8 cellular contexts compared by ENCODE assay signal in the genomic region with DNA sequence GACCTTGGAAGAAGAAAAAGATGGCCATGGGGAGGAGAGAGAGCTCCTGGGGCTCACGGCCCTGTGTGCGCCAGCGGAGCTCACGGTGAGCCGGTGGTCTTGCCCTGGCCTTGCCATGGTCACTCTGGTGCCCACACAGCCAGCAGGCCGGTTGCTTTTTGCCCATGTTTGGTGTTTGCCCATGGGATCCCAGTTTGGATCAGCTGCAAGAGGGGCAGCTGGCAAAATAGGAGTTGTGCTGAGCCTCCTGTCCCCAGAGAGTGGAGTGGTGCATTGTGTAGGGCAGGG. TPM values are rescaled to one million over a fixed set of nuclear protein-coding genes. Genes with fewer than 3 reads are reported as not detected.
DNase-seq lines count a peak whose midpoint lies in the region; ATAC-seq and TF ChIP-seq lines count a peak whose summit lies in the region.

No MANE protein-coding gene starts in this region.

- no peak for TF ChIP-seq EP300 in sigmoid colon (IDR thresholded peaks at IDR 0.05)

- no peaks in the 10 kb centered on the region for H4K20me1 ChIP-seq in H9 (ENCODE audit: control insufficient read depth, insufficient read depth, insufficient read length)

- no peak overlapping the region for H3K27ac ChIP-seq in H9 (ENCODE audit: insufficient read length, low read depth, low read length)
- no peak overlapping the region for H3K27ac ChIP-seq in WERI-Rb-1
- H3K27ac ChIP-seq in sigmoid colon = peak overlapping the region; percentile 68 to 77 (median 74)

- no peak overlapping the region for H3K27ac Mint-ChIP-seq in H9

- H3K4ac ChIP-seq in H9 (ENCODE audit: low read depth, low read length) = no peak overlapping the region

- H3K4me1 Mint-ChIP-seq in H9 = peaks cover 55 to 64% of the 10 kb centered on the region in 2 experiments

- intact Hi-C loops in sigmoid colon (cut with DNase I) = no loop called here

- no peak overlapping the region for H3K18ac ChIP-seq in H9 (ENCODE audit: insufficient read length, low read depth, low read length)

- H4K8ac ChIP-seq in H9 (replicated peaks; ENCODE audit: insufficient read length, low read depth, low read length) = no peak overlapping the region

- TF ChIP-seq CTCF in H9 (conservative IDR thresholded peaks at IDR 0.05) (no peak), WERI-Rb-1 (IDR thresholded peaks at IDR 0.05; ENCODE audit: low read depth, low read length) (no peak), fibroblast of villous mesenchyme (IDR thresholded peaks at IDR 0.05; ENCODE audit: insufficient read depth, low read depth, low read length) (no peak), sigmoid colon (IDR thresholded peaks at IDR 0.05) (no peak)

- no peak overlapping the region for H3T11ph ChIP-seq in H9 (ENCODE audit: low read length)

- H3K9me3 Mint-ChIP-seq in H9 = no peaks in the 10 kb centered on the region

- H3K36me3 ChIP-seq in WERI-Rb-1 = peaks cover 38% of the 10 kb centered on the region
- no peaks in the 10 kb centered on the region for H3K36me3 ChIP-seq in sigmoid colon

- no peak overlapping the region for H2BK20ac ChIP-seq in H9 (ENCODE audit: low read depth, low read length, poor library complexity, severe bottlenecking)

- H3K9me3 ChIP-seq in H9 (ENCODE audit: control insufficient read depth, low read depth, low read length) (no peaks in the 10 kb centered on the region), WERI-Rb-1 (ENCODE audit: severe bottlenecking) (no peaks in the 10 kb centered on the region), sigmoid colon (no peaks in the 10 kb centered on the region)

- no peak overlapping the region for H2BK15ac ChIP-seq in H9 (ENCODE audit: low read depth, low read length)

- H2AFZ ChIP-seq in H9 (ENCODE audit: low read length) = no peak overlapping the region

- no peak for TF ChIP-seq POLR2A in sigmoid colon (IDR thresholded peaks at IDR 0.05)
- no peak for TF ChIP-seq POLR2A in GM18505 (IDR thresholded peaks at IDR 0.05; ENCODE audit: borderline replicate concordance, extremely low read depth, insufficient read depth, insufficient read length)

- peaks cover 4% of the 10 kb centered on the region for H3K79me1 ChIP-seq in H9 (ENCODE audit: insufficient read depth, low read depth, low read length, poor library complexity, severe bottlenecking)

- no peak overlapping the region for H4K91ac ChIP-seq in H9 (ENCODE audit: insufficient read length, low read depth, low read length)

- H3K27me3 Mint-ChIP-seq in H9 (ENCODE audit: low read depth) = peaks cover 2% of the 10 kb centered on the region

- no peak overlapping the region for H2AK5ac ChIP-seq in H9 (ENCODE audit: insufficient read length, low read length)

- no peak overlapping the region for H2BK120ac ChIP-seq in H9 (ENCODE audit: low read depth, low read length, poor library complexity, severe bottlenecking)

- H3K56ac ChIP-seq in H9 (ENCODE audit: insufficient read length, low read depth, low read length) = no peak overlapping the region

- H2BK12ac ChIP-seq in H9 (ENCODE audit: insufficient read length, low read depth, low read length) = no peak overlapping the region

- H3K79me2 ChIP-seq in H9 (ENCODE audit: insufficient read depth, low read length) = peaks cover 10% of the 10 kb centered on the region; the same call in 1 of the 2 replicates

- no peak overlapping the region for H3K14ac ChIP-seq in H9 (ENCODE audit: insufficient read depth, low read length)

- ATAC-seq in GM18505 (IDR thresholded peaks at IDR 0.05; ENCODE audit: unreplicated experiment) (no peak), GM21723 (IDR thresholded peaks at IDR 0.05; ENCODE audit: unreplicated experiment) (no peak)

- H3K27me3 ChIP-seq in H9 (ENCODE audit: insufficient read depth, low read length) = no peaks in the 10 kb centered on the region
- no peaks in the 10 kb centered on the region for H3K27me3 ChIP-seq in WERI-Rb-1 (ENCODE audit: insufficient read depth, low read depth, severe bottlenecking)
- H3K27me3 ChIP-seq in sigmoid colon = peaks cover 0 to 7% (median 0%) of the 10 kb centered on the region in 3 donors

- peak overlapping the region; percentile 6 for H3K9ac ChIP-seq in H9 (ENCODE audit: extremely low read depth, insufficient read length, low read length)

- H3K4me3 ChIP-seq in WERI-Rb-1 (ENCODE audit: low read depth, low read length) (peak overlapping the region; percentile 94), fibroblast of villous mesenchyme (ENCODE audit: low read depth, low read length) (peak overlapping the region; percentile 98), sigmoid colon (peak overlapping the region in 3 of 4 donors; percentile 63 to 77 (median 77))

- H3K4me1 ChIP-seq in H9 (ENCODE audit: insufficient read depth, low read length) (peaks cover 11% of the 10 kb centered on the region), sigmoid colon (peaks cover 0 to 25% (median 17%) of the 10 kb centered on the region in 4 donors)

- DNase-seq in H9 (no peak), WERI-Rb-1 (no peak), fibroblast of villous mesenchyme (ENCODE audit: low read depth) (no peak), sigmoid colon (no peak), dedifferentiated amniotic fluid mesenchymal stem cell (ENCODE audit: extremely low spot score) (no peak), GOT3 (lab: John Stamatoyannopoulos, UW) (no peak)

- peak overlapping the region; percentile 69 for H3K4me2 ChIP-seq in H9 (ENCODE audit: insufficient read depth, insufficient read length, low read length)

- no CpG with 5 or more reads among the region's 6 CpGs for WGBS in H9 (ENCODE audit: extremely low coverage, insufficient read length, low lambda C conversion rate)
- 38 to 63% methylated on average over 6 of the region's 6 CpGs for WGBS in sigmoid colon, 2 donors

- peaks cover 9% of the 10 kb centered on the region for H3K23me2 ChIP-seq in H9 (ENCODE audit: insufficient read length, low read depth, low read length, poor library complexity, severe bottlenecking)

- no peak overlapping the region for H3K23ac ChIP-seq in H9 (ENCODE audit: insufficient read length, low read depth, low read length)

- H3K36me3 Mint-ChIP-seq in H9 (ENCODE audit: insufficient read depth in 1 of 3, low read depth in 3 of 3) = peaks cover 12 to 24% (median 17%) of the 10 kb centered on the region in 3 experiments

- H4K5ac ChIP-seq in H9 (ENCODE audit: insufficient read length, low read depth, low read length) = no peak overlapping the region

- no peak overlapping the region for H2BK5ac ChIP-seq in H9 (ENCODE audit: insufficient read length, low read length)

- H3K4me3 Mint-ChIP-seq in H9 = peak overlapping the region; percentile 89 to 93

RNA-seq across cellular contexts. Expression of a gene that starts 1.6 kb away (rescaled TPM):
- total RNA-seq in H9 (2021) (74.4 and 78.7 TPM in 2 replicates), fibroblast of villous mesenchyme (18.0 and 20.7 TPM in 2 replicates), sigmoid colon (10 to 100 TPM in 1 of 4 donors, 1 to 10 TPM in 3; 6.6 to 12.5 (median 7.3) TPM)
- 100 to 1,000 TPM; 122 to 420 (median 194) TPM for polyA plus RNA-seq in sigmoid colon

RNA-seq across cellular contexts. Expression of a gene that starts 12.9 kb away (rescaled TPM):
- total RNA-seq in H9 (2021) (2.5 and 3.6 TPM in 2 replicates), fibroblast of villous mesenchyme (0.32 TPM in 1 of 2 replicates, not detected in the other), sigmoid colon (1 to 10 TPM in 3 of 4 donors, under 1 TPM in 1; 0.54 to 4.1 (median 1.4) TPM)
- polyA plus RNA-seq in sigmoid colon = 10 to 100 TPM; 15.2 to 28.8 (median 16.9) TPM

RNA-seq across cellular contexts. Expression of a gene that starts 26.2 kb away (rescaled TPM):
- total RNA-seq in H9 (2021) = 53.5 and 63.5 TPM in 2 replicates
- 32.0 and 34.8 TPM in 2 replicates for total RNA-seq in fibroblast of villous mesenchyme
- total RNA-seq in sigmoid colon = 10 to 100 TPM; 14.3 to 29.9 (median 21.7) TPM
- 10 to 100 TPM; 11.3 to 36.4 (median 14.4) TPM for polyA plus RNA-seq in sigmoid colon

RNA-seq across cellular contexts. Expression of a gene that starts 37.3 kb away (rescaled TPM):
- total RNA-seq in H9 (2021) (not detected in 2 replicates), fibroblast of villous mesenchyme (not detected in 2 replicates), sigmoid colon (under 1 TPM in 1 of 4 donors, not detected in 3; 0.27 TPM)
- 1 to 10 TPM; 1.8 to 8.3 (median 4.8) TPM for polyA plus RNA-seq in sigmoid colon

Comparison
In these comparisons a context has a peak if more than half of its experiments do, and no peak if none do; other contexts are left out.
1. H3K27ac ChIP-seq: peak in sigmoid colon (4 of 4); none in H9 (single experiment) and WERI-Rb-1 (single experiment).
2. Peak in every context shown above with its lines, with median percentiles within 50 percentile points of each other: H3K4me3 ChIP-seq.